Comparison of ENCODE assay signal across 1 cellular context in genomic region chr11:62645934-62646824, GRCh38.
TF ChIP-seq lines count a peak whose summit lies in the region.

Gene GANAB (minus strand): TSS chr11:62646613. CDS start chr11:62646599, 14 bp downstream.

TF ChIP-seq in HepG2, 621 proteins besides CTCF, POLR2A, EP300 and RAD21 (continued from another document):
- TF ChIP-seq ERF (CRISPR knock-in tag; IDR thresholded peaks at IDR 0.05) (peak; percentile 80), NFYB (CRISPR knock-in tag; IDR thresholded peaks at IDR 0.05) (peak; percentile 85), UBTF (CRISPR knock-in tag; IDR thresholded peaks at IDR 0.05) (peak; percentile 81), ZNF468 (CRISPR knock-in tag; IDR thresholded peaks at IDR 0.05) (no peak), ELF3 (CRISPR knock-in tag; IDR thresholded peaks at IDR 0.05) (peak; percentile 17; the same call in 1 of the 2 replicates), ZFP36L2 (CRISPR knock-in tag; IDR thresholded peaks at IDR 0.05) (no peak), MAFF (IDR thresholded peaks at IDR 0.05; ENCODE audit: low read depth, low read length) (no peak), HOXA5 (CRISPR knock-in tag; IDR thresholded peaks at IDR 0.05) (no peak), ZNF747 (CRISPR knock-in tag; IDR thresholded peaks at IDR 0.05; ENCODE audit: borderline replicate concordance) (no peak), IRX3 (CRISPR knock-in tag; IDR thresholded peaks at IDR 0.05; ENCODE audit: borderline replicate concordance, low read depth) (peak; percentile 67; the same call in 1 of the 2 replicates), ZNF337 (CRISPR knock-in tag; IDR thresholded peaks at IDR 0.05; ENCODE audit: borderline replicate concordance, low read depth) (0 out of 2 replicates have a peak, but pooled peaks have one; percentile 24), ZFP62 (CRISPR knock-in tag; IDR thresholded peaks at IDR 0.05) (no peak), ZHX2 (IDR thresholded peaks at IDR 0.05; ENCODE audit: low read depth) (peak; percentile 59; the same call in 1 of the 2 replicates), ZHX2 (CRISPR knock-in tag; IDR thresholded peaks at IDR 0.05; ENCODE audit: borderline replicate concordance) (no peak), HDAC1 (CRISPR knock-in tag; IDR thresholded peaks at IDR 0.05) (peak; percentile 77), CHD2 (IDR thresholded peaks at IDR 0.05; ENCODE audit: low read depth, low read length) (peak; percentile 43; the same call in 1 of the 2 replicates), ZNF44 (CRISPR knock-in tag; IDR thresholded peaks at IDR 0.05) (no peak), ZKSCAN5 (CRISPR knock-in tag; IDR thresholded peaks at IDR 0.05) (0 out of 2 replicates have a peak, but pooled peaks have one; percentile 55), HOXA3 (CRISPR knock-in tag; IDR thresholded peaks at IDR 0.05) (peak; percentile 74), MED13 (CRISPR knock-in tag; IDR thresholded peaks at IDR 0.05) (0 out of 2 replicates have a peak, but pooled peaks have one; percentile 26), ZNF691 (CRISPR knock-in tag; IDR thresholded peaks at IDR 0.05; ENCODE audit: borderline replicate concordance, low read depth) (peak; percentile 16; the same call in 1 of the 2 replicates), ESRRA (CRISPR knock-in tag; IDR thresholded peaks at IDR 0.05; ENCODE audit: low read depth) (no peak; the same call in 1 of the 2 replicates), ATF2 (CRISPR knock-in tag; IDR thresholded peaks at IDR 0.05) (peak; percentile 19; the same call in 1 of the 2 replicates), ZNF644 (CRISPR knock-in tag; IDR thresholded peaks at IDR 0.05; ENCODE audit: low read depth) (no peak), ZNF234 (CRISPR knock-in tag; conservative IDR thresholded peaks at IDR 0.05) (no peak), ZNF329 (CRISPR knock-in tag; IDR thresholded peaks at IDR 0.05; ENCODE audit: low read depth) (0 out of 2 replicates have a peak, but pooled peaks have one; percentile 24), ZNF414 (CRISPR knock-in tag; IDR thresholded peaks at IDR 0.05) (no peak), FIP1L1 (IDR thresholded peaks at IDR 0.05; ENCODE audit: borderline replicate concordance, insufficient read depth, low read depth, low read length) (0 out of 2 replicates have a peak, but pooled peaks have one; percentile 50), TARDBP (CRISPR knock-in tag; IDR thresholded peaks at IDR 0.05) (peak; percentile 71)
- TF ChIP-seq, protein P1, sequence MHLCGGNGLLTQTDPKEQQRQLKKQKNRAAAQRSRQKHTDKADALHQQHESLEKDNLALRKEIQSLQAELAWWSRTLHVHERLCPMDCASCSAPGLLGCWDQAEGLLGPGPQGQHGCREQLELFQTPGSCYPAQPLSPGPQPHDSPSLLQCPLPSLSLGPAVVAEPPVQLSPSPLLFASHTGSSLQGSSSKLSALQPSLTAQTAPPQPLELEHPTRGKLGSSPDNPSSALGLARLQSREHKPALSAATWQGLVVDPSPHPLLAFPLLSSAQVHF (CRISPR knock-in tag; IDR thresholded peaks at IDR 0.05), result no peak
- TF ChIP-seq, protein P2, sequence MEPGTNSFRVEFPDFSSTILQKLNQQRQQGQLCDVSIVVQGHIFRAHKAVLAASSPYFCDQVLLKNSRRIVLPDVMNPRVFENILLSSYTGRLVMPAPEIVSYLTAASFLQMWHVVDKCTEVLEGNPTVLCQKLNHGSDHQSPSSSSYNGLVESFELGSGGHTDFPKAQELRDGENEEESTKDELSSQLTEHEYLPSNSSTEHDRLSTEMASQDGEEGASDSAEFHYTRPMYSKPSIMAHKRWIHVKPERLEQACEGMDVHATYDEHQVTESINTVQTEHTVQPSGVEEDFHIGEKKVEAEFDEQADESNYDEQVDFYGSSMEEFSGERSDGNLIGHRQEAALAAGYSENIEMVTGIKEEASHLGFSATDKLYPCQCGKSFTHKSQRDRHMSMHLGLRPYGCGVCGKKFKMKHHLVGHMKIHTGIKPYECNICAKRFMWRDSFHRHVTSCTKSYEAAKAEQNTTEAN (CRISPR knock-in tag; conservative IDR thresholded peaks at IDR 0.05), result no peak
